In the genomic region with DNA sequence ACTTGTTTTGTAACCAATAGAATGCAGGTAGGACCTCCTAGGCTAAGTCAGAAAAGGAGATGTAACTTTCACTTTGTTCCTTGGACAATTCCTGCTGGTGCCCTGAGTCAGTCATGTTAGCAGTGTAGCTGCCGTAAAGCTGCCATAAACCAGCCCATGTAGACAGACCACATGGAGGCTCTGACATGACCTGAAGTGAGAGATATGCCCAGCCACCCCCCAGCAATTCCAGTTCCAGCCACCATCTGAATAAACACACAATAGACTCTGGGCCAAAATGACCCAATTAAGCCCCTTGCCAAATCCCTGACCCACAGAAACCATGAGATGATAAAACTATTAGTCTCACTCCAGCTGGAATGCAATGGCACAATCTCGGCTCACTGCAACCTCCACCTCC, we compare ENCODE assay signal across 9 cellular contexts. TPM values are rescaled to one million over a fixed set of nuclear protein-coding genes. Genes with fewer than 3 reads are reported as not detected.
DNase-seq lines count a peak whose midpoint lies in the region; ATAC-seq and TF ChIP-seq lines count a peak whose summit lies in the region.
"Had no signal": no experiment of that assay in that cellular context is flagged by ENCODE, and none has a peak within 500 bp of the region (broad histone marks: within the 10 kb centered on the region; RNA-seq: fewer than 3 reads in every experiment).

No MANE protein-coding gene starts in this region.

- H3K4me2 ChIP-seq in PC-9 = no peak overlapping the region
- H3K4me2 ChIP-seq in fibroblast of lung (ENCODE audit: extremely low read depth, insufficient read depth, low read length) = peak overlapping the region; percentile 87

- peak; percentile 34 to 81 (median 74) for ATAC-seq in psoas muscle
- no peak for ATAC-seq in GM19023 (IDR thresholded peaks at IDR 0.05; ENCODE audit: unreplicated experiment)
- ATAC-seq in HG02798 (IDR thresholded peaks at IDR 0.05; ENCODE audit: poor library complexity, unreplicated experiment) = no peak
- ATAC-seq in HG03175 (IDR thresholded peaks at IDR 0.05; ENCODE audit: unreplicated experiment) = no peak

- H2AFZ ChIP-seq in PC-9 (no peak overlapping the region), fibroblast of lung (ENCODE audit: low read length) (no peak overlapping the region)

- H3K4me1 ChIP-seq in PC-9 (replicated peaks; ENCODE audit: insufficient read depth) (0 out of 2 replicates have a peak, but pooled peaks cover under 1% of the 10 kb centered on the region), fibroblast of lung (ENCODE audit: control insufficient read depth, extremely low read depth, insufficient read depth, low read length) (peaks cover 3% of the 10 kb centered on the region), psoas muscle (peaks cover 19% of the 10 kb centered on the region)

- no peaks in the 10 kb centered on the region for H3K9me3 ChIP-seq in PC-9 (ENCODE audit: insufficient read depth, low read depth)
- no peaks in the 10 kb centered on the region for H3K9me3 ChIP-seq in fibroblast of lung (ENCODE audit: control insufficient read depth, insufficient read depth, low read depth, low read length)
- H3K9me3 ChIP-seq in psoas muscle = no peaks in the 10 kb centered on the region
- H3K9me3 ChIP-seq: ascending aorta had no signal

- H3K4me3 ChIP-seq in PC-9 = no peak overlapping the region
- peak overlapping the region in 2 of 4 experiments; percentile 14 to 15 for H3K4me3 ChIP-seq in fibroblast of lung (replicated peaks in 1 of 4; ENCODE audit: control extremely low read depth in 1 of 4, insufficient read depth in 1 of 4, low read depth in 3 of 4, low read length in 4 of 4)
- H3K4me3 ChIP-seq in psoas muscle = no peak overlapping the region
- H3K4me3 ChIP-seq: ascending aorta had no signal

- POLR2A ChIA-PET in PC-9 (lab: Charles Lee; ENCODE audit: unreplicated experiment) = no interaction called here

- no peaks in the 10 kb centered on the region for H3K27me3 ChIP-seq in PC-9 (ENCODE audit: insufficient read depth, low read depth)
- no peaks in the 10 kb centered on the region for H3K27me3 ChIP-seq in fibroblast of lung (ENCODE audit: control insufficient read depth, insufficient read depth, low read length)
- H3K27me3 ChIP-seq in psoas muscle (ENCODE audit: insufficient read depth in 3 of 3, low read length in 2 of 3) = no peaks in the 10 kb centered on the region
- H3K27me3 ChIP-seq: ascending aorta had no signal

- peaks cover 52% of the 10 kb centered on the region for H3F3A ChIP-seq in PC-9 (ENCODE audit: insufficient read depth, low read depth)

- intact Hi-C loops in PC-9 (cut with micrococcal nuclease; ENCODE audit: unreplicated experiment) (no loop called here), psoas muscle (cut with DNase I) (loop anchor here in 1 of 2 donors (10.0 kb wide), 1 partner anchor 47 kb away; no protein-coding TSS in a partner anchor)

- H4K20me1 ChIP-seq in PC-9 (ENCODE audit: insufficient read depth) = peaks cover 52% of the 10 kb centered on the region
- peaks cover 12% of the 10 kb centered on the region for H4K20me1 ChIP-seq in fibroblast of lung (ENCODE audit: control insufficient read depth, extremely low read depth, insufficient read depth, low read length)

- H3K27ac ChIP-seq in PC-9 = peak overlapping the region; percentile 3
- H3K27ac ChIP-seq in fibroblast of lung (ENCODE audit: insufficient read depth, low read length) = no peak overlapping the region
- no peak overlapping the region for H3K27ac ChIP-seq in psoas muscle
- H3K27ac ChIP-seq: ascending aorta had no signal

- CTCF ChIA-PET in PC-9 (lab: Charles Lee) = interaction anchor here (0.5 kb wide), 1 partner anchor 95 kb away, joined by 14 read pairs; no protein-coding TSS in a partner anchor

- no TSS peak for BruUV-seq in PC-9 (replicated peaks; lab: Mats Ljungman, UMichigan)

- no peaks in the 10 kb centered on the region for H3K9me2 ChIP-seq in PC-9 (ENCODE audit: insufficient read depth)

- H3K79me2 ChIP-seq in PC-9 (ENCODE audit: low read depth) = peaks cover 99% of the 10 kb centered on the region
- peaks cover 100% of the 10 kb centered on the region for H3K79me2 ChIP-seq in fibroblast of lung (ENCODE audit: control insufficient read depth, insufficient read depth, low read length)

- H3K36me3 ChIP-seq in PC-9 (ENCODE audit: low read depth) = peaks cover 16% of the 10 kb centered on the region
- peaks cover 3% of the 10 kb centered on the region for H3K36me3 ChIP-seq in fibroblast of lung (ENCODE audit: control insufficient read depth, insufficient read depth, low read length)
- peaks cover 0 to 3% of the 10 kb centered on the region in 2 donors for H3K36me3 ChIP-seq in psoas muscle (ENCODE audit: insufficient read depth in 1 of 2, low read depth in 1 of 2)

- DNase-seq in GM04503 (ENCODE audit: low read depth) = peak; percentile 80
- no peak for DNase-seq in PC-9
- DNase-seq in fibroblast of lung (ENCODE audit: low read depth in 2 of 2) = peak; percentile 85 to 96
- DNase-seq in psoas muscle = no peak
- DNase-seq in SIG-M5 (lab: John Stamatoyannopoulos, UW) = no peak

- H3K9ac ChIP-seq in fibroblast of lung (ENCODE audit: insufficient read depth, low read length) = no peak overlapping the region

- 37 to 65% (median 41%) methylated on average over 2 of the region's 2 CpGs for WGBS in psoas muscle, 3 donors

- no peak for TF ChIP-seq CTCF in PC-9 (conservative IDR thresholded peaks at IDR 0.05)
- no peak for TF ChIP-seq CTCF in fibroblast of lung (conservative IDR thresholded peaks at IDR 0.05 in 1 of 2, IDR thresholded peaks at IDR 0.05 in 1 of 2; ENCODE audit: low read depth in 1 of 2, low read length in 2 of 2)
- TF ChIP-seq CTCF in psoas muscle (IDR thresholded peaks at IDR 0.05) = no peak

RNA-seq across cellular contexts. Expression of a gene that starts 20.6 kb away (rescaled TPM):
- 41.4 and 57.6 TPM in 2 replicates for total RNA-seq in PC-9 (2021)
- 71.7 and 108 TPM in 2 replicates for total RNA-seq in fibroblast of lung
- polyA plus RNA-seq in fibroblast of lung = 96.3 and 103 TPM in 2 replicates
- 75.4 and 85.6 TPM in 2 replicates for polyA plus RNA-seq in fibroblast of lung (2012)
- polyA minus RNA-seq in fibroblast of lung (ENCODE audit: low replicate concordance) = 28.3 and 42.8 TPM in 2 replicates
- total RNA-seq in psoas muscle = 10 to 100 TPM in 2 of 4 donors, 1 to 10 TPM in 2; 8.3 to 12.0 (median 10.0) TPM
- 1 to 10 TPM; 4.3 to 6.6 (median 5.6) TPM for polyA plus RNA-seq in psoas muscle

Comparison
In these comparisons a context has a peak if more than half of its experiments do, and no peak if none do; other contexts are left out.
1. DNase-seq: peak in GM04503 (single experiment) and fibroblast of lung (2 of 2); none in PC-9 (0 of 2), psoas muscle (0 of 2) and SIG-M5 (single experiment).
2. ATAC-seq: peak in psoas muscle (4 of 4); none in GM19023 (single experiment), HG02798 (single experiment) and HG03175 (single experiment).